ENCODE assay signal across 9 cellular contexts in the genomic region with DNA sequence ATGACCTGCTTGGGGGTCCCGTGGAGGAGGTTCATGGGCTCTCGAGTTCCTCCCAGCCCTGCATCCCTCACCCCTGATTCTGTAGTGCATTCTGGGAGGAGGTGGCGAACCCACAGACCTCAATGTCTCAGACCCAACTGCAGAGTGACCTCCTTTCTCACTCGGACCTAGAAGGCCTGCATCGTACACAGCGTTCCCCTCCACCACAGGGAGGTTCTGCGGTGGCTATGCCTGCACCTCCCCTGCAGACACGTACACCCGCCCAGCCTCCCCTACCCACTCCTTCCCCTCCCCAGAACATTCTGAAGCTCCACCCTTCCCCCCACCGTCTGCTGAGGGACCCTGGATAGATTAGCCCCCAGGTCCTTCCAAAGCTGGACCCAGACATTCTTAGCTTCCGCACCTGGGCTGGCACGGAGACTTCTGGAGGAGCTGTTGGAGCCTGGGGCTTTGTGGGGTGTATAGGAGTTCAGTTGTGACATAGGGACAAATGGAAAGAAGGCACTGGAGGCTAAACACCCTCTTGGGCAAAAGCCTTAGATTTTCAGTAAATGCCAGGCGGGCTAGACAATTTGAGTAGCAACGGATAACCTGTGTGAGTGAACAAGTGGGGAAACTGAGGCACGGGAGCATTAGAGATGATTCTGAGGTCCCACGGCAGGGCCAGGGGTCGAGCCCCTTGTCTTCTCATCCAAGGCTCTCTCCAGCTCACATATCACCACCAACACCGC. TPM values are rescaled to one million over a fixed set of nuclear protein-coding genes. Genes with fewer than 3 reads are reported as not detected.
A peak's percentile ranks its signal among the peaks of the same experiment; 100 is the strongest.
DNase-seq lines count a peak whose midpoint lies in the region; ATAC-seq, FAIRE-seq and TF ChIP-seq lines count a peak whose summit lies in the region.
"Had no signal": no experiment of that assay in that cellular context is flagged by ENCODE, and none has a peak within 500 bp of the region (broad histone marks: within the 10 kb centered on the region; RNA-seq: fewer than 3 reads in every experiment).

No MANE protein-coding gene starts in this region.

- H3K27me3 ChIP-seq in HCT116 (ENCODE audit: insufficient read depth, low read length): no peaks in the 10 kb centered on the region
- no peaks in the 10 kb centered on the region for H3K27me3 ChIP-seq in fibroblast of lung (ENCODE audit: control insufficient read depth, insufficient read depth, low read length)
- H3K27me3 ChIP-seq in small intestine (ENCODE audit: control insufficient read depth in 2 of 2, insufficient read depth in 2 of 2, low read length in 2 of 2): no peaks in the 10 kb centered on the region

- no peaks in the 10 kb centered on the region for H3K9me3 ChIP-seq in HCT116 (ENCODE audit: control insufficient read depth in 1 of 2, insufficient read depth in 1 of 2, low read depth in 1 of 2, low read length in 2 of 2)
- H3K9me3 ChIP-seq in fibroblast of lung (ENCODE audit: control insufficient read depth, insufficient read depth, low read depth, low read length): no peaks in the 10 kb centered on the region
- no peaks in the 10 kb centered on the region for H3K9me3 ChIP-seq in small intestine (ENCODE audit: control insufficient read depth, low read depth)

- WGBS in small intestine, 3 donors: 50 to 54% (median 51%) methylated on average over 18 of the region's 18 CpGs

- H3K27me3 Mint-ChIP-seq in T-cell: no peaks in the 10 kb centered on the region

- no peaks in the 10 kb centered on the region for H3K9me3 Mint-ChIP-seq in T-cell

- H3K4me3 Mint-ChIP-seq in T-cell: peak overlapping the region; percentile 41 to 95 (median 56)

- peaks cover 33 to 37% (median 34%) of the 10 kb centered on the region in 3 donors for H3K4me1 Mint-ChIP-seq in T-cell

- no peaks in the 10 kb centered on the region for H3K9me2 ChIP-seq in HCT116 (ENCODE audit: insufficient read depth)

- no peaks in the 10 kb centered on the region for H3K36me3 Mint-ChIP-seq in T-cell

- DNase-seq in HCT116 (ENCODE audit: low read depth, low spot score) (no peak), T-cell (peak in 1 of 34 experiments; percentile 16), fibroblast of lung (ENCODE audit: low read depth in 2 of 2) (no peak), small intestine (peak; percentile 54), kidney glomerular epithelial cell (lab: John Stamatoyannopoulos, UW) (no peak), NCI-H446 treated with DMSO at 0.1 percent for 48 hours (lab: John Stamatoyannopoulos, UW) (no peak)
- no peak for DNase-seq in activated CD4-positive, CD25-positive, alpha-beta regulatory T cell treated with anti-CD3 and anti-CD28 coated beads, Interleukin-2, amount 50 U/mL, for 72 hours
- DNase-seq: NCI-H2029, Right ventricle myocardium superior had no signal

- H3K4me3 ChIP-seq in HCT116 (replicated peaks in 1 of 2; ENCODE audit: low read depth in 1 of 2, low read length in 2 of 2) (peak overlapping the region in 1 of 2 experiments; percentile 40; a peak in 3 of 4 replicates), fibroblast of lung (replicated peaks in 1 of 4; ENCODE audit: control extremely low read depth in 1 of 4, insufficient read depth in 1 of 4, low read depth in 3 of 4, low read length in 4 of 4) (peak overlapping the region in 1 of 4 experiments; percentile 47), small intestine (ENCODE audit: low read depth in 1 of 2, low read length in 2 of 2) (peak overlapping the region in 1 of 2 donors; percentile 49)

- no peaks in the 10 kb centered on the region for H3K79me2 ChIP-seq in HCT116 (ENCODE audit: insufficient read depth, low read length)
- H3K79me2 ChIP-seq in fibroblast of lung (ENCODE audit: control insufficient read depth, insufficient read depth, low read length): no peaks in the 10 kb centered on the region

- H3K27ac Mint-ChIP-seq in T-cell: peak overlapping the region; percentile 61 to 71

- TF ChIP-seq RAD21 in HCT116 (IDR thresholded peaks at IDR 0.05; ENCODE audit: low read depth): no peak

- POLR2A ChIA-PET in HCT116 (lab: Charles Lee): interaction anchor here (1.8 kb wide), 1 partner anchor 39 kb away, joined by 4 read pairs; a partner anchor contains a TSS
- POLR2A ChIA-PET in T-cell (lab: Charles Lee): no interaction called here

- no peak for TF ChIP-seq POLR2A in HCT116 (IDR thresholded peaks at IDR 0.05; ENCODE audit: borderline replicate concordance, extremely low read depth, insufficient read depth, insufficient read length)

- 0 out of 4 replicates have a peak, but pooled peaks cover 0 to 3% of the 10 kb centered on the region in 2 experiments for H3K36me3 ChIP-seq in HCT116 (ENCODE audit: control insufficient read depth in 1 of 2, insufficient read depth in 2 of 2, low read length in 2 of 2)
- no peaks in the 10 kb centered on the region for H3K36me3 ChIP-seq in fibroblast of lung (ENCODE audit: control insufficient read depth, insufficient read depth, low read length)
- no peaks in the 10 kb centered on the region for H3K36me3 ChIP-seq in small intestine (ENCODE audit: control insufficient read depth in 2 of 2, insufficient read depth in 2 of 2, low read length in 2 of 2)

- peak overlapping the region; percentile 62 for H2AFZ ChIP-seq in HCT116 (ENCODE audit: low read depth, low read length, poor library complexity, severe bottlenecking)
- H2AFZ ChIP-seq in fibroblast of lung (ENCODE audit: low read length): no peak overlapping the region

- RAD21 ChIA-PET in HCT116 (lab: Charles Lee; ENCODE audit: low non-redundant PET in 1 of 2, low total read pairs in 2 of 2, uncharacterized antibody in 2 of 2, unreplicated experiment in 2 of 2): no interaction called here

- H3K4me2 ChIP-seq in HCT116 (ENCODE audit: low read length): peak overlapping the region; percentile 46
- peak overlapping the region; percentile 32 for H3K4me2 ChIP-seq in fibroblast of lung (ENCODE audit: extremely low read depth, insufficient read depth, low read length)

- no peak for TF ChIP-seq CTCF in HCT116 (IDR thresholded peaks at IDR 0.05 in 2 of 3, conservative IDR thresholded peaks at IDR 0.05 in 1 of 3; ENCODE audit: borderline replicate concordance in 1 of 3, insufficient read depth in 1 of 3, low read depth in 2 of 3, low read length in 2 of 3)
- no peak for TF ChIP-seq CTCF in fibroblast of lung (conservative IDR thresholded peaks at IDR 0.05 in 1 of 2, IDR thresholded peaks at IDR 0.05 in 1 of 2; ENCODE audit: low read depth in 1 of 2, low read length in 2 of 2)

- intact Hi-C loops in HCT116 (cut with micrococcal nuclease): no loop called here

- CTCF ChIA-PET in HCT116 (lab: Charles Lee): no interaction called here
- CTCF ChIA-PET in T-cell (lab: Charles Lee): interaction anchor here (0.6 kb wide), 3 partner anchors 24 to 1813 kb away, joined by 3 to 8 read pairs (median 5); no protein-coding TSS in a partner anchor

- ATAC-seq in HCT116 (0 out of 2 replicates have a peak, but pooled peaks have one; percentile 2), T-cell (replicated peaks in 1 of 4) (no peak)

- H3K9ac ChIP-seq in HCT116 (ENCODE audit: low read length): no peak overlapping the region
- no peak overlapping the region for H3K9ac ChIP-seq in fibroblast of lung (ENCODE audit: insufficient read depth, low read length)

- no peak for FAIRE-seq in small intestine (lab: Jason Lieb, UNC)

- H3K4me1 ChIP-seq in HCT116 (ENCODE audit: control insufficient read depth in 1 of 2, insufficient read depth in 2 of 2, low read length in 2 of 2): peaks cover 4 to 9% of the 10 kb centered on the region in 2 experiments; a peak in 2 of 4 replicates
- no peaks in the 10 kb centered on the region for H3K4me1 ChIP-seq in fibroblast of lung (ENCODE audit: control insufficient read depth, extremely low read depth, insufficient read depth, low read length)
- H3K4me1 ChIP-seq in small intestine (ENCODE audit: control insufficient read depth in 2 of 2, insufficient read depth in 1 of 2, low read depth in 1 of 2, low read length in 1 of 2): no peaks in the 10 kb centered on the region

- H3K27ac ChIP-seq in HCT116 (ENCODE audit: low read depth, low read length) (no peak overlapping the region), fibroblast of lung (ENCODE audit: insufficient read depth, low read length) (no peak overlapping the region), small intestine (ENCODE audit: low read depth in 1 of 2, low read length in 1 of 2) (peak overlapping the region in 1 of 2 donors; percentile 41)

- H4K20me1 ChIP-seq in HCT116 (ENCODE audit: insufficient read depth) (no peaks in the 10 kb centered on the region), fibroblast of lung (ENCODE audit: control insufficient read depth, extremely low read depth, insufficient read depth, low read length) (no peaks in the 10 kb centered on the region)

- no TSS peak for BruUV-seq in HCT116 (replicated peaks; lab: Mats Ljungman, UMichigan)

RNA-seq across cellular contexts. Expression of a gene that starts 0.5 kb away (rescaled TPM):
- total RNA-seq in HCT116 (2021; ENCODE audit: unreplicated experiment): 20.1 TPM
- 11.6 and 13.9 TPM in 2 replicates for polyA plus RNA-seq in HCT116 (2012)
- 1 to 10 TPM; 2.8 to 4.1 (median 3.4) TPM for total RNA-seq in T-cell
- 8.7 and 10.1 TPM in 2 replicates for total RNA-seq in fibroblast of lung
- 4.6 and 7.1 TPM in 2 replicates for polyA plus RNA-seq in fibroblast of lung
- polyA plus RNA-seq in fibroblast of lung (2012): 6.1 and 10.1 TPM in 2 replicates
- 8.3 and 13.4 TPM in 2 replicates for polyA minus RNA-seq in fibroblast of lung (ENCODE audit: low replicate concordance)
- 1 to 10 TPM; 1.8 to 3.2 (median 2.2) TPM for polyA plus RNA-seq in small intestine
- total RNA-seq: Right ventricle myocardium superior had no signal

RNA-seq across cellular contexts. Expression of a gene that starts 1.8 kb away (rescaled TPM):
- not detected for total RNA-seq in HCT116 (2021; ENCODE audit: unreplicated experiment)
- polyA plus RNA-seq in HCT116 (2012): not detected in 2 replicates
- total RNA-seq in T-cell: 10 to 100 TPM; 13.5 to 44.0 (median 32.4) TPM
- total RNA-seq in fibroblast of lung: not detected in 2 replicates
- not detected in 2 replicates for polyA plus RNA-seq in fibroblast of lung
- not detected in 2 replicates for polyA plus RNA-seq in fibroblast of lung (2012)
- not detected in 2 replicates for polyA minus RNA-seq in fibroblast of lung (ENCODE audit: low replicate concordance)
- polyA plus RNA-seq in small intestine: 1 to 10 TPM; 1.2 to 6.2 (median 4.0) TPM

RNA-seq across cellular contexts. Expression of a gene that starts 24.9 kb away (rescaled TPM):
- 2.0 TPM for total RNA-seq in HCT116 (2021; ENCODE audit: unreplicated experiment)
- 2.9 and 3.7 TPM in 2 replicates for polyA plus RNA-seq in HCT116 (2012)
- under 1 TPM in 1 of 5 donors, not detected in 4; 0.19 TPM for total RNA-seq in T-cell
- not detected in 2 replicates for total RNA-seq in fibroblast of lung
- not detected in 2 replicates for polyA plus RNA-seq in fibroblast of lung
- not detected in 2 replicates for polyA plus RNA-seq in fibroblast of lung (2012)
- not detected in 2 replicates for polyA minus RNA-seq in fibroblast of lung (ENCODE audit: low replicate concordance)
- polyA plus RNA-seq in small intestine: 10 to 100 TPM in 2 of 3 donors, 1 to 10 TPM in 1; 8.4 to 25.7 (median 12.7) TPM
- total RNA-seq: Right ventricle myocardium superior had no signal

RNA-seq across cellular contexts. Expression of a gene that starts 34.7 kb away (rescaled TPM):
- total RNA-seq in HCT116 (2021; ENCODE audit: unreplicated experiment): 2.1 TPM
- 2.4 and 2.5 TPM in 2 replicates for polyA plus RNA-seq in HCT116 (2012)
- total RNA-seq in T-cell: 1 to 10 TPM; 2.3 to 3.7 (median 2.9) TPM
- 4.4 and 4.8 TPM in 2 replicates for total RNA-seq in fibroblast of lung
- 1.7 and 2.2 TPM in 2 replicates for polyA plus RNA-seq in fibroblast of lung
- polyA plus RNA-seq in fibroblast of lung (2012): 2.1 and 3.3 TPM in 2 replicates
- 5.4 and 9.2 TPM in 2 replicates for polyA minus RNA-seq in fibroblast of lung (ENCODE audit: low replicate concordance)
- polyA plus RNA-seq in small intestine: 100 to 1,000 TPM in 2 of 3 donors, 10 to 100 TPM in 1; 85.8 to 261 (median 194) TPM

RNA-seq across cellular contexts. Expression of a gene that starts 39.4 kb away (rescaled TPM):
- 24.3 TPM for total RNA-seq in HCT116 (2021; ENCODE audit: unreplicated experiment)
- 22.9 and 27.3 TPM in 2 replicates for polyA plus RNA-seq in HCT116 (2012)
- 10 to 100 TPM; 10.7 to 27.3 (median 22.6) TPM for total RNA-seq in T-cell
- total RNA-seq in fibroblast of lung: 6.4 and 7.1 TPM in 2 replicates
- 2.7 and 3.8 TPM in 2 replicates for polyA plus RNA-seq in fibroblast of lung
- 10.1 and 17.1 TPM in 2 replicates for polyA plus RNA-seq in fibroblast of lung (2012)
- 12.2 and 19.9 TPM in 2 replicates for polyA minus RNA-seq in fibroblast of lung (ENCODE audit: low replicate concordance)
- 10 to 100 TPM; 27.0 to 45.1 (median 43.8) TPM for polyA plus RNA-seq in small intestine

Comparison
In these comparisons a context has a peak if more than half of its experiments do, and no peak if none do; other contexts are left out.
1. RNA of a gene that starts 1.8 kb away (total RNA-seq): 13.5 to 44.0 TPM in T-cell; not detected in HCT116 (single experiment) and not detected in fibroblast of lung; every median in the first group is over 10 times any median in the second.